In the genomic region with DNA sequence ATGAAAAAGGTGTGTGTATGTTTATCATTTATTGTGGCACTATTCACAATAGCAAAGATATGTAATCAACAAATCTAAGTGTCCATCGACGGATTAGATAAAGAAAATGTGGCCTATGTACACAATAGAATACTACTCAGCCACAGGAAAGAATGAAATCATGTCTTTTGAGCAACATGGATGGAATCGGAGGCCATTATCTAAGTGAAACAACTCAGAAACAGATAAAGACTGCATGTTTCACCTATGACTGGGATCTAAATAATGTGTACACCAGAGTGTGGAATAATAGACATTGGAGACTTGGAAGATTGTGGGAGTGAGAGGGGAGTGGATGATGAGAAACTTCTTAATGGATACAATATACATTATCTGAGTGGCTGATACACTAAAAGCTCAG, we compare ENCODE assay signal across 18 cellular contexts. TPM values are rescaled to one million over a fixed set of nuclear protein-coding genes. Genes with fewer than 3 reads are reported as not detected.
DNase-seq lines count a peak whose midpoint lies in the region; ATAC-seq and TF ChIP-seq lines count a peak whose summit lies in the region.
"Had no signal": no experiment of that assay in that cellular context is flagged by ENCODE, and none has a peak within 500 bp of the region (broad histone marks: within the 10 kb centered on the region; RNA-seq: fewer than 3 reads in every experiment).

No MANE protein-coding gene starts in this region.

- H3K4me3 ChIP-seq in GM23248 (no peak overlapping the region), epithelial cell of esophagus (ENCODE audit: low read length) (no peak overlapping the region), trophoblast cell (ENCODE audit: low read depth, low read length) (no peak overlapping the region)
- H3K4me3 ChIP-seq: K562 had no signal

- H3K36me3 ChIP-seq in GM23248 (ENCODE audit: low read depth) (no peaks in the 10 kb centered on the region), trophoblast cell (ENCODE audit: control insufficient read depth in 1 of 2, insufficient read depth in 2 of 2, low read length in 2 of 2) (no peaks in the 10 kb centered on the region)

- no peaks in the 10 kb centered on the region for H3K79me1 ChIP-seq in trophoblast cell (ENCODE audit: low read length)

- H3K9ac ChIP-seq in GM23248 (no peak overlapping the region), trophoblast cell (ENCODE audit: low read length) (no peak overlapping the region)

- no peak for DNase-seq in GM23248
- peak; percentile 72 for DNase-seq in amniotic epithelial cell (ENCODE audit: low read depth)
- DNase-seq in epithelial cell of esophagus (ENCODE audit: low read depth), result peak; percentile 19
- DNase-seq in trophoblast cell, result peak; percentile 6 to 80
- DNase-seq in GOT3 (lab: John Stamatoyannopoulos, UW), result no peak
- DNase-seq: AML-193; Caco-2; CD4-positive, alpha-beta T cell; DMS79 treated with DMSO at 0.1 percent for 48 hours; GF-D8; HCEC 1CT had no signal

- in situ Hi-C loops in GM23248 (cut with MboI), result no loop called here

- TF ChIP-seq CTCF in epithelial cell of esophagus (IDR thresholded peaks at IDR 0.05; ENCODE audit: insufficient read depth, low read depth, low read length, missing control alignments), result no peak

- H3K27ac ChIP-seq in GM23248 (no peak overlapping the region), trophoblast cell (ENCODE audit: low read depth, low read length) (no peak overlapping the region)
- H3K27ac ChIP-seq: C4-2B, HL-60 had no signal

- ATAC-seq in GM18517 (IDR thresholded peaks at IDR 0.05; ENCODE audit: unreplicated experiment) (no peak), GM21576 (IDR thresholded peaks at IDR 0.05; ENCODE audit: unreplicated experiment) (no peak)
- ATAC-seq: K562 had no signal

- no peak overlapping the region for H3K4ac ChIP-seq in trophoblast cell (ENCODE audit: low read depth, low read length)

- H3K14ac ChIP-seq in trophoblast cell (ENCODE audit: low read length), result no peak overlapping the region

- H3F3A ChIP-seq in GM23248 (ENCODE audit: insufficient read depth), result peaks cover 14% of the 10 kb centered on the region

- H3K9me2 ChIP-seq in GM23248 (ENCODE audit: insufficient read depth), result no peaks in the 10 kb centered on the region

- H3K4me2 ChIP-seq in GM23248 (ENCODE audit: unreplicated experiment) (no peak overlapping the region), trophoblast cell (ENCODE audit: low read length) (no peak overlapping the region)

- no peak overlapping the region for H2BK5ac ChIP-seq in trophoblast cell (ENCODE audit: low read depth, low read length, poor library complexity)

- H3K79me2 ChIP-seq in GM23248 (ENCODE audit: insufficient read depth), result no peaks in the 10 kb centered on the region
- H3K79me2 ChIP-seq in trophoblast cell (ENCODE audit: control insufficient read depth, insufficient read depth, low read length, poor library complexity), result no peaks in the 10 kb centered on the region

- H3K9me3 ChIP-seq in GM23248 (ENCODE audit: low read depth), result no peaks in the 10 kb centered on the region
- H3K9me3 ChIP-seq in trophoblast cell (ENCODE audit: insufficient read depth, low read depth, low read length), result no peaks in the 10 kb centered on the region
- H3K9me3 ChIP-seq: Caco-2 had no signal

- no peaks in the 10 kb centered on the region for H4K20me1 ChIP-seq in GM23248 (ENCODE audit: insufficient read depth)

- H3K23ac ChIP-seq in trophoblast cell (ENCODE audit: low read length), result no peak overlapping the region

- no peak overlapping the region for H4K12ac ChIP-seq in trophoblast cell (ENCODE audit: low read depth, low read length)

- H2AFZ ChIP-seq in GM23248 (peak overlapping the region; percentile 7; the same call in 1 of the 2 replicates), trophoblast cell (ENCODE audit: insufficient read depth, low read length, poor library complexity) (no peak overlapping the region)

- no peak overlapping the region for H4K91ac ChIP-seq in trophoblast cell (ENCODE audit: low read depth, low read length)

- no peak overlapping the region for H2BK12ac ChIP-seq in trophoblast cell (ENCODE audit: low read length)

- 86 to 89% methylated on average over 3 of the region's 3 CpGs for WGBS in GM23248 (ENCODE audit: low coverage in 1 of 2, low lambda C conversion rate in 2 of 2, missing lambda C conversion rate in 2 of 2), 2 experiments
- no CpG with 5 or more reads among the region's 3 CpGs for WGBS in trophoblast cell (ENCODE audit: extremely low coverage, insufficient coverage, insufficient read length)

- H2AK5ac ChIP-seq in trophoblast cell (ENCODE audit: low read length), result no peak overlapping the region

- H3K18ac ChIP-seq in trophoblast cell (ENCODE audit: low read length), result no peak overlapping the region

- H2BK120ac ChIP-seq in trophoblast cell (ENCODE audit: insufficient read depth, low read length, poor library complexity), result no peak overlapping the region

- no peaks in the 10 kb centered on the region for H3K27me3 ChIP-seq in GM23248 (replicated peaks; ENCODE audit: insufficient read depth)
- no peaks in the 10 kb centered on the region for H3K27me3 ChIP-seq in trophoblast cell (ENCODE audit: insufficient read depth, low read length)

- H3K4me1 ChIP-seq in GM23248 (ENCODE audit: insufficient read depth) (peaks cover 11% of the 10 kb centered on the region), trophoblast cell (ENCODE audit: control insufficient read depth in 1 of 2, insufficient read depth in 2 of 2, low read length in 2 of 2) (no peaks in the 10 kb centered on the region)

- no peak overlapping the region for H4K8ac ChIP-seq in trophoblast cell (ENCODE audit: low read depth, low read length)

RNA-seq across cellular contexts. Expression of a gene that starts 44.0 kb away (rescaled TPM):
- total RNA-seq in GM23248 (2014; rRNA removed; shearing (Covaris generic)), result not detected in 2 replicates
- polyA plus RNA-seq in GM23248 (2016; fragmentation: Nextera tagmentation; extraction: Ambion mirVana), result not detected in 2 replicates
- not detected in 2 replicates for polyA plus RNA-seq in trophoblast cell (2013)
- total RNA-seq: Caco-2; CD4-positive, alpha-beta T cell; HT1080; K562 had no signal
- polyA plus RNA-seq: BJ, K562 had no signal

Comparison
In these comparisons a context has a peak if more than half of its experiments do, and no peak if none do; other contexts are left out.
1. DNase-seq: peak in amniotic epithelial cell (single experiment), epithelial cell of esophagus (single experiment) and trophoblast cell (2 of 2); none in GM23248 (single experiment) and GOT3 (single experiment).